ENCODE assay signal across 8 cellular contexts in the genomic region with DNA sequence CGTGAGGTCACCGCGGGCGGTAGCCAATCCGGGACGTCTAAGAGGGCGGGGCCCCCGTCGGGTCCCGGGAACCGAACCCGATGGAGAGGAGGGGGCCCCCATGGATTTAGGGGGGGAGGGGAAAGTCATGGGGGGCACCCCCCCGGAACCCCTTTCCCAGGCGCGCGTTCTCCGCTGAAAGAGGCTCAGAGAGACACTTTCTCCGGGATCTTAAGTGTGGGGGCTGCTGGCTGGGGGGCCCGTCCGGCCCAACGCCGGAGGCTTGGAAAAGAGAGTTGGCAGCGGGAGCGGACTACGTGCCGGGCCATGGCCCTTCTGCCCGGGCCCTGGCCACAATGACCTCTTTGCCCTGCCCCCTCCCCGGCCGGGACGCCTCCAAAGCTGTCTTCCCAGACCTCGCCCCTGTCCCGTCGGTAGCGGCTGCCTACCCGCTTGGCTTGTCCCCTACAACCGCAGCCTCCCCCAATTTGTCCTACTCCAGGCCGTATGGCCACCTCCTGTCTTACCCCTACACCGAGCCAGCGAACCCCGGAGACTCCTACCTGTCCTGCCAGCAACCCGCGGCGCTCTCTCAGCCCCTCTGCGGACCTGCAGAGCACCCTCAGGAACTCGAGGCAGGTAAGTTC. TPM values are rescaled to one million over a fixed set of nuclear protein-coding genes. Genes with fewer than 3 reads are reported as not detected.
DNase-seq lines count a peak whose midpoint lies in the region; ATAC-seq, FAIRE-seq and TF ChIP-seq lines count a peak whose summit lies in the region.

A gene with protein sequence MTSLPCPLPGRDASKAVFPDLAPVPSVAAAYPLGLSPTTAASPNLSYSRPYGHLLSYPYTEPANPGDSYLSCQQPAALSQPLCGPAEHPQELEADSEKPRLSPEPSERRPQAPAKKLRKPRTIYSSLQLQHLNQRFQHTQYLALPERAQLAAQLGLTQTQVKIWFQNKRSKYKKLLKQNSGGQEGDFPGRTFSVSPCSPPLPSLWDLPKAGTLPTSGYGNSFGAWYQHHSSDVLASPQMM (plus strand): TSS at position 57 of the 626 bp plus-strand sequence. CDS start 279 bp downstream, at position 336.

- H3K4me1 Mint-ChIP-seq in T-helper 2 cell treated with Interferon-gamma antibody and Interleukin-4, amounts not matched to agents 5 μg/mL and 100 μg/mL, for 36 hours (ENCODE audit: low read depth): peaks cover 24% of the 10 kb centered on the region

- peak within 1 kb of the TSS; percentile 58 for H3K27ac Mint-ChIP-seq in T-helper 2 cell treated with Interferon-gamma antibody and Interleukin-4, amounts not matched to agents 5 μg/mL and 100 μg/mL, for 36 hours

- ATAC-seq in Right ventricle myocardium superior (ENCODE audit: poor library complexity): no peak
- ATAC-seq in HG02798 (IDR thresholded peaks at IDR 0.05; ENCODE audit: poor library complexity, unreplicated experiment): no peak
- ATAC-seq in GM18907 (IDR thresholded peaks at IDR 0.05; ENCODE audit: unreplicated experiment): no peak

- no peaks in the 10 kb centered on the region for H3K9me3 ChIP-seq in cardiac muscle cell (ENCODE audit: low read depth)
- H3K9me3 ChIP-seq in skeletal muscle satellite cell (replicated peaks; ENCODE audit: low read length): no peaks in the 10 kb centered on the region

- H3K27ac ChIP-seq in cardiac muscle cell: no peak within 1 kb of the TSS

- no peak for TF ChIP-seq CTCF in cardiac muscle cell (IDR thresholded peaks at IDR 0.05; ENCODE audit: low read depth, low read length)
- TF ChIP-seq CTCF in fibroblast of pulmonary artery (IDR thresholded peaks at IDR 0.05; ENCODE audit: low read length, missing control alignments): no peak

- peak within 1 kb of the TSS; percentile 95 for H3K4me2 ChIP-seq in skeletal muscle satellite cell (ENCODE audit: low read length)

- H3K36me3 Mint-ChIP-seq in T-helper 2 cell treated with Interferon-gamma antibody and Interleukin-4, amounts not matched to agents 5 μg/mL and 100 μg/mL, for 36 hours (ENCODE audit: low read depth): peaks cover under 1% of the 10 kb centered on the region

- no peak for TF ChIP-seq POLR2A in GM12891 (IDR thresholded peaks at IDR 0.05; ENCODE audit: low read depth, low read length)

- H3K9ac ChIP-seq in skeletal muscle satellite cell (ENCODE audit: low read depth, low read length): no peak within 1 kb of the TSS

- H3K36me3 ChIP-seq in cardiac muscle cell (no peaks in the 10 kb centered on the region), skeletal muscle satellite cell (ENCODE audit: insufficient read depth, low read length) (no peaks in the 10 kb centered on the region)

- peaks cover 93% of the 10 kb centered on the region for H3K27me3 Mint-ChIP-seq in T-helper 2 cell treated with Interferon-gamma antibody and Interleukin-4, amounts not matched to agents 5 μg/mL and 100 μg/mL, for 36 hours (ENCODE audit: low read depth)

- H3K4me3 Mint-ChIP-seq in T-helper 2 cell treated with Interferon-gamma antibody and Interleukin-4, amounts not matched to agents 5 μg/mL and 100 μg/mL, for 36 hours: peak within 1 kb of the TSS; percentile 86

- H3K4me1 ChIP-seq in cardiac muscle cell (ENCODE audit: low read depth): peaks cover 4% of the 10 kb centered on the region
- peaks cover 35% of the 10 kb centered on the region for H3K4me1 ChIP-seq in skeletal muscle satellite cell (ENCODE audit: control insufficient read depth, insufficient read depth, low read length)

- intact Hi-C loops in Right ventricle myocardium superior (cut with DNase I): no loop called here

- H3K9me3 Mint-ChIP-seq in T-helper 2 cell treated with Interferon-gamma antibody and Interleukin-4, amounts not matched to agents 5 μg/mL and 100 μg/mL, for 36 hours: no peaks in the 10 kb centered on the region

- peak within 1 kb of the TSS; percentile 34 for H3K4me3 ChIP-seq in cardiac muscle cell
- peak within 1 kb of the TSS; percentile 42 for H3K4me3 ChIP-seq in fibroblast of pulmonary artery (replicated peaks; ENCODE audit: low read depth, low read length)
- H3K4me3 ChIP-seq in skeletal muscle satellite cell (ENCODE audit: low read length): peak within 1 kb of the TSS; percentile 69

- no peak for FAIRE-seq in GM12891 (lab: Jason Lieb, UNC)

- DNase-seq in cardiac muscle cell (ENCODE audit: low read depth in 1 of 2, low spot score in 1 of 2): no peak
- no peak for DNase-seq in Right ventricle myocardium superior
- DNase-seq in T-helper 2 cell treated with Interferon-gamma antibody and Interleukin-4, amounts not matched to agents 5 μg/mL and 100 μg/mL, for 36 hours (ENCODE audit: low spot score): peak; percentile 60
- DNase-seq in fibroblast of pulmonary artery (ENCODE audit: low read depth): no peak
- DNase-seq in GM12891 (ENCODE audit: insufficient read length, low spot score): no peak

- H3K27me3 ChIP-seq in cardiac muscle cell (peaks cover 100% of the 10 kb centered on the region), skeletal muscle satellite cell (ENCODE audit: control insufficient read depth, insufficient read depth, low read length) (peaks cover 96% of the 10 kb centered on the region)

TF ChIP-seq in GM12891, 5 proteins besides CTCF, POLR2A, EP300 and RAD21:
- TF ChIP-seq PAX5 (IDR thresholded peaks at IDR 0.05; ENCODE audit: insufficient read depth, low read length, severe bottlenecking) (no peak), SPI1 (IDR thresholded peaks at IDR 0.05; ENCODE audit: low read depth, low read length) (no peak), POU2F2 (IDR thresholded peaks at IDR 0.05; ENCODE audit: low read depth, low read length) (no peak), POLR2AphosphoS5 (IDR thresholded peaks at IDR 0.05; ENCODE audit: low read depth, low read length) (no peak), TAF1 (IDR thresholded peaks at IDR 0.05; ENCODE audit: low read depth, low read length) (no peak)

RNA-seq across cellular contexts. Expression of the gene that starts here (rescaled TPM):
- total RNA-seq in cardiac muscle cell: 0.53 and 0.60 TPM in 2 replicates
- polyA plus RNA-seq in cardiac muscle cell: 0.86 and 1.3 TPM in 2 replicates
- total RNA-seq in Right ventricle myocardium superior: not detected
- total RNA-seq in skeletal muscle satellite cell (2012; rRNA removed): not detected in 2 replicates
- 0.21 TPM for polyA plus RNA-seq in GM12891 (2012; ENCODE audit: low read depth, missing spikeins)
